In the genomic region with DNA sequence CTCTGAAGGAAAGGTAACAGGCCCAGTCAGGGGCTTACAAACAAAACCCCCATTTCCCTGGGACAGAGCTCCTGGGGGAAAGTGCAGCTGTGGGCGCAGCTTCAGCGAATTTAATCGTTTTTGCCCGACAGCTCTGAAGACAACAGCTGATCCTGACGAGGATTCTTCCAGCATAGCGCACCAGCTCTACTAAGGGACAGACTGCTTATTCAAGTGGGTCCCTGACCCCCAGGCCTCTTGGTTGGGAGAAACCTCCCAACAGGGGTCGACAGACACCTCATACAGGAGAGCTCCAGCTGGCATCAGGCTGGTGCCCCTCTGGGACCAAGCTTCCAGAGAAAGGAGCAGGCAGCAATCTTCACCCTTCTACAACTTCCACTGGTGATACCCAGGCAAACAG, we compare ENCODE assay signal across 29 cellular contexts.
"Had no signal": no experiment of that assay in that cellular context is flagged by ENCODE, and none has a peak within 500 bp of the region (broad histone marks: within the 10 kb centered on the region; RNA-seq: fewer than 3 reads in every experiment).

No MANE protein-coding gene starts in this region.

- H3K4me1 ChIP-seq: stomach, suprapubic skin, testis, thyroid gland, tibial artery, tibial nerve, transverse colon, upper lobe of left lung, upper lobe of right lung, uterus, vagina had no signal

- H3K27ac Mint-ChIP-seq: stimulated activated effector memory CD8-positive, alpha-beta T cell treated with anti-CD3 and anti-CD28 coated beads, Interleukin-12 subunit alpha, Interleukin-12 subunit beta, amount 100 ng/mL, for 72 hours; stimulated activated memory B cell treated with anti-CD40 and anti-IgM and Interleukin-4, amounts not matched to agents 10 μg/mL and 1 μg/mL and 100 μg/mL, for 72 hours; stimulated activated naive B cell treated with anti-CD40 and anti-IgM and Interleukin-4, amounts not matched to agents 10 μg/mL and 1 μg/mL and 100 μg/mL, for 72 hours; stimulated activated naive CD8-positive, alpha-beta T cell treated with anti-CD3 and anti-CD28 coated beads, Interleukin-15, amount 100 ng/mL, for 72 hours; stimulated activated naive CD8-positive, alpha-beta T cell treated with anti-CD3 and anti-CD28 coated beads, Interleukin-15, Interleukin-2, amounts not matched to agents 100 ng/mL and 50 ng/mL, for 24 hours; type B pancreatic cell had no signal

- H3K4me1 Mint-ChIP-seq: stimulated activated effector memory CD8-positive, alpha-beta T cell treated with anti-CD3 and anti-CD28 coated beads, Interleukin-12 subunit alpha, Interleukin-12 subunit beta, amount 100 ng/mL, for 72 hours; stimulated activated memory B cell treated with anti-CD40 and anti-IgM and Interleukin-4, amounts not matched to agents 10 μg/mL and 1 μg/mL and 100 μg/mL, for 72 hours; stimulated activated naive B cell treated with anti-CD40 and anti-IgM and Interleukin-4, amounts not matched to agents 10 μg/mL and 1 μg/mL and 100 μg/mL, for 72 hours; stimulated activated naive CD8-positive, alpha-beta T cell treated with anti-CD3 and anti-CD28 coated beads, Interleukin-15, amount 100 ng/mL, for 72 hours had no signal

- DNase-seq: stimulated activated CD4-positive, alpha-beta T cell treated with anti-CD3 and anti-CD28 coated beads, Interleukin-2, amount 100 ng/mL, for 48 hours; stimulated activated CD4-positive, alpha-beta T cell treated with anti-CD3 and anti-CD28 coated beads, Interleukin-4, amount 100 ng/mL, for 1 hour; stimulated activated CD4-positive, alpha-beta T cell treated with anti-CD3 and anti-CD28 coated beads, Interleukin-4, amount 100 ng/mL, for 24 hours; stimulated activated CD4-positive, alpha-beta T cell treated with anti-CD3 and anti-CD28 coated beads, Interleukin-4, amount 100 ng/mL, for 4 hours; stimulated activated CD8-positive, alpha-beta memory T cell treated with anti-CD3 and anti-CD28 coated beads, Interleukin-4, amount 100 ng/mL, for 48 hours; stimulated activated naive B cell treated with anti-CD40 and anti-IgM and Interleukin-4, amounts not matched to agents 10 μg/mL and 1 μg/mL and 100 μg/mL, for 72 hours; stimulated activated naive CD4-positive, alpha-beta T cell; stimulated activated naive CD4-positive, alpha-beta T cell treated with Interleukin-2 at 50 U/mL for 16 hours; stimulated activated naive CD8-positive, alpha-beta T cell treated with anti-CD3 and anti-CD28 coated beads, Interleukin-15, amount 100 ng/mL, for 72 hours; stimulated activated naive CD8-positive, alpha-beta T cell treated with anti-CD3 and anti-CD28 coated beads, Interleukin-15, Interleukin-2, amounts not matched to agents 100 U/mL and 50 U/mL, for 24 hours; stomach; substantia nigra; testis; thyroid gland; tibial artery; transverse colon; trophoblast cell; upper lobe of left lung; uterus had no signal

- H3K27me3 Mint-ChIP-seq: stimulated activated memory B cell treated with anti-CD40 and anti-IgM and Interleukin-4, amounts not matched to agents 10 μg/mL and 1 μg/mL and 100 μg/mL, for 72 hours; stimulated activated naive B cell treated with anti-CD40 and anti-IgM and Interleukin-4, amounts not matched to agents 10 μg/mL and 1 μg/mL and 100 μg/mL, for 72 hours; stimulated activated naive CD8-positive, alpha-beta T cell treated with anti-CD3 and anti-CD28 coated beads, Interleukin-15, amount 100 ng/mL, for 72 hours; stimulated activated naive CD8-positive, alpha-beta T cell treated with anti-CD3 and anti-CD28 coated beads, Interleukin-15, Interleukin-2, amounts not matched to agents 100 ng/mL and 50 ng/mL, for 24 hours; type B pancreatic cell had no signal

- FAIRE-seq: urothelium cell line had no signal

- H3K4me3 Mint-ChIP-seq: stimulated activated effector memory CD8-positive, alpha-beta T cell treated with anti-CD3 and anti-CD28 coated beads, Interleukin-12 subunit alpha, Interleukin-12 subunit beta, amount 100 ng/mL, for 72 hours; stimulated activated memory B cell treated with anti-CD40 and anti-IgM and Interleukin-4, amounts not matched to agents 10 μg/mL and 1 μg/mL and 100 μg/mL, for 72 hours; stimulated activated naive B cell treated with anti-CD40 and anti-IgM and Interleukin-4, amounts not matched to agents 10 μg/mL and 1 μg/mL and 100 μg/mL, for 72 hours; stimulated activated naive CD8-positive, alpha-beta T cell treated with anti-CD3 and anti-CD28 coated beads, Interleukin-15, amount 100 ng/mL, for 72 hours; stimulated activated naive CD8-positive, alpha-beta T cell treated with anti-CD3 and anti-CD28 coated beads, Interleukin-15, Interleukin-2, amounts not matched to agents 100 ng/mL and 50 ng/mL, for 24 hours; type B pancreatic cell had no signal

- H3K27me3 ChIP-seq: stomach, suprapubic skin, testis, thyroid gland, tibial artery, tibial nerve, transverse colon, upper lobe of left lung, upper lobe of right lung, uterus, vagina had no signal

- H3K36me3 ChIP-seq: stomach, suprapubic skin, thoracic aorta, thyroid gland, tibial artery, tibial nerve, transverse colon, upper lobe of left lung, upper lobe of right lung, uterus, vagina had no signal

- H3K36me3 Mint-ChIP-seq: stimulated activated effector memory CD8-positive, alpha-beta T cell treated with anti-CD3 and anti-CD28 coated beads, Interleukin-12 subunit alpha, Interleukin-12 subunit beta, amount 100 ng/mL, for 72 hours; stimulated activated memory B cell treated with anti-CD40 and anti-IgM and Interleukin-4, amounts not matched to agents 10 μg/mL and 1 μg/mL and 100 μg/mL, for 72 hours; stimulated activated naive B cell treated with anti-CD40 and anti-IgM and Interleukin-4, amounts not matched to agents 10 μg/mL and 1 μg/mL and 100 μg/mL, for 72 hours; type B pancreatic cell had no signal

- H3K9me3 ChIP-seq: suprapubic skin, testis, thoracic aorta, thyroid gland, tibial artery, tibial nerve, transverse colon, upper lobe of left lung, upper lobe of right lung, uterus, vagina had no signal

- H3K9me3 Mint-ChIP-seq: type B pancreatic cell had no signal

- ATAC-seq: stimulated activated effector memory CD8-positive, alpha-beta T cell treated with anti-CD3 and anti-CD28 coated beads, Interleukin-12 subunit alpha, Interleukin-12 subunit beta, amount 100 ng/mL, for 72 hours; stimulated activated memory B cell treated with anti-CD40 and anti-IgM and Interleukin-4, amounts not matched to agents 10 μg/mL and 1 μg/mL and 100 μg/mL, for 72 hours; stimulated activated naive B cell treated with anti-CD40 and anti-IgM and Interleukin-4, amounts not matched to agents 10 μg/mL and 1 μg/mL and 100 μg/mL, for 72 hours; stimulated activated naive CD8-positive, alpha-beta T cell treated with anti-CD3 and anti-CD28 coated beads, Interleukin-15, amount 100 ng/mL, for 72 hours; stimulated activated naive CD8-positive, alpha-beta T cell treated with anti-CD3 and anti-CD28 coated beads, Interleukin-15, Interleukin-2, amounts not matched to agents 100 U/mL and 50 U/mL, for 24 hours; upper lobe of right lung had no signal

- H3K4me3 ChIP-seq: stomach, suprapubic skin, testis, thoracic aorta, thyroid gland, tibial artery, tibial nerve, transverse colon, upper lobe of left lung, upper lobe of right lung, uterus, vagina had no signal

- H3K27ac ChIP-seq: stomach, suprapubic skin, testis, thoracic aorta, thyroid gland, tibial artery, tibial nerve, transverse colon, upper lobe of left lung, upper lobe of right lung, uterus, vagina had no signal
